13 cellular contexts compared by ENCODE assay signal in the genomic region with DNA sequence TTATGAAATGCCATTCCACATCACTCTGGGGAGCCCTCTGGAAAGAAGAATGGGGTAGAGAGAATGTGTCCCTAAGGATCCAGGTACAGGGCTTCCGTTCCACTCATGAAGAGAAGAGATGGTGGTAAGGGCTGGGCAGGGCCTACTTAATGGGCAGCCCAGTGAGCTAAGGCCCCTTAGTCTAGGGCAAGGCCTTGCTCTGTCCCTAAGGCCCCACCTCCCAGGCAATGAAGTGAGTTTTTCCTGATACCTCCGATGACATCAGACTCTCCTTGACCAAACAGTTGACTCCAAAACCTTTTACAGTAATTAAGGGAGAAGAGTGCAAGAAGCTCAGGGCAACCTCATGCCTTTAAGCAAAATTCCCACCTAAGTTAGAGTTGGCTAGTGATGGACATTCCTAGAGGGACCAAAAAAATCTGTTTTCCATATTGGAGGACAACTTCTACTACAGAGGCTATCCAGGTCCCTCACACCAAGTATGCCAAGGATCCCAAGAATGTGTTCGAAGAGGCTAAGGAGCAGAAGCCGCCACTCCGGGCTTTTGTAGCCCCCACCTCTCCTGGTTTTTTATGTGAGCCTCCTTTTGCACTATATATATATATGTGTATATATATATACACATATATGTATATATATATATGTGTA. TPM values are rescaled to one million over a fixed set of nuclear protein-coding genes. Genes with fewer than 3 reads are reported as not detected.
DNase-seq lines count a peak whose midpoint lies in the region; ATAC-seq and TF ChIP-seq lines count a peak whose summit lies in the region.
"Had no signal": no experiment of that assay in that cellular context is flagged by ENCODE, and none has a peak within 500 bp of the region (broad histone marks: within the 10 kb centered on the region; RNA-seq: fewer than 3 reads in every experiment).

No MANE protein-coding gene starts in this region.

- TF ChIP-seq EP300 in upper lobe of left lung (IDR thresholded peaks at IDR 0.05): no peak

- H3K36me3 Mint-ChIP-seq in HFFc6 (ENCODE audit: low read depth): peaks cover 7% of the 10 kb centered on the region; the same call in 1 of the 2 replicates

- intact Hi-C loops in left ventricle myocardium inferior (cut with micrococcal nuclease) (loop anchor here (10.0 kb wide), 1 partner anchor 54 kb away; no protein-coding TSS in a partner anchor), left ventricle myocardium superior (cut with micrococcal nuclease) (loop anchor here (10.0 kb wide), 1 partner anchor 54 kb away; no protein-coding TSS in a partner anchor)

- TF ChIP-seq CTCF in left ventricle myocardium inferior (IDR thresholded peaks at IDR 0.05; ENCODE audit: borderline replicate concordance) (no peak), choroid plexus epithelial cell (conservative IDR thresholded peaks at IDR 0.05; ENCODE audit: low read depth, low read length) (no peak), upper lobe of left lung (IDR thresholded peaks at IDR 0.05) (no peak), HFFc6 (IDR thresholded peaks at IDR 0.05) (no peak)

- peaks cover 68% of the 10 kb centered on the region for H3K4me1 Mint-ChIP-seq in HFFc6 (ENCODE audit: low read depth)

- H3K36me3 ChIP-seq in left ventricle myocardium inferior (no peaks in the 10 kb centered on the region), upper lobe of left lung (peaks cover 0 to 8% (median 1%) of the 10 kb centered on the region in 4 donors)

- H3K4me3 ChIP-seq in left ventricle myocardium inferior (peak overlapping the region; percentile 88), choroid plexus epithelial cell (ENCODE audit: low read depth, low read length) (peak overlapping the region; percentile 20), upper lobe of left lung (peak overlapping the region in 2 of 4 donors; percentile 16)

- peaks cover 11% of the 10 kb centered on the region for H3K27me3 Mint-ChIP-seq in HFFc6 (ENCODE audit: insufficient read depth)
- H3K27me3 Mint-ChIP-seq: activated naive CD8-positive, alpha-beta T cell treated with anti-CD3 and anti-CD28 coated beads, Interleukin-2, amount 10 ng/mL, durations not matched to agents 7 days and 5 days had no signal

- peaks cover 91% of the 10 kb centered on the region for H3K4me1 ChIP-seq in left ventricle myocardium inferior
- H3K4me1 ChIP-seq in upper lobe of left lung: peaks cover 54 to 63% (median 61%) of the 10 kb centered on the region in 4 donors

- H3K27ac ChIP-seq in left ventricle myocardium inferior (replicated peaks): peak overlapping the region; percentile 70
- H3K27ac ChIP-seq in upper lobe of left lung: peak overlapping the region; percentile 6 to 73 (median 37)

- no peak overlapping the region; the same call in 1 of the 2 replicates for H3K27ac Mint-ChIP-seq in HFFc6
- H3K27ac Mint-ChIP-seq: activated naive CD8-positive, alpha-beta T cell treated with anti-CD3 and anti-CD28 coated beads, Interleukin-2, amount 10 ng/mL, durations not matched to agents 7 days and 5 days had no signal

- no peak for TF ChIP-seq POLR2A in upper lobe of left lung (IDR thresholded peaks at IDR 0.05)

- no peak overlapping the region for H3K4me3 Mint-ChIP-seq in HFFc6
- H3K4me3 Mint-ChIP-seq: activated naive CD8-positive, alpha-beta T cell treated with anti-CD3 and anti-CD28 coated beads, Interleukin-2, amount 10 ng/mL, durations not matched to agents 7 days and 5 days had no signal

- DNase-seq in left ventricle myocardium inferior (no peak), left ventricle myocardium superior (no peak), choroid plexus epithelial cell (ENCODE audit: low read depth) (no peak), myocyte (ENCODE audit: low read depth) (peak; percentile 23), upper lobe of left lung (no peak), DMS153 (lab: John Stamatoyannopoulos, UW) (no peak), HFFc6 (no peak)
- no peak for DNase-seq in activated CD4-positive, CD25-positive, alpha-beta regulatory T cell treated with anti-CD3 and anti-CD28 coated beads, Interleukin-2, amount 50 U/mL, for 72 hours
- DNase-seq: activated CD4-positive, alpha-beta T cell treated with anti-CD3 and anti-CD28 coated beads, Interleukin-2, amount 50 U/mL, for 4 hours; activated naive CD8-positive, alpha-beta T cell treated with anti-CD3 and anti-CD28 coated beads, Interleukin-2, amount 10 ng/mL, durations not matched to agents 7 days and 5 days; effector memory CD4-positive, alpha-beta T cell; MV-4-11 had no signal

- ATAC-seq in left ventricle myocardium superior: no peak
- no peak for ATAC-seq in upper lobe of left lung (ENCODE audit: low FRiP score in 2 of 2)
- ATAC-seq: HCT116 had no signal

- 92 to 93% methylated on average over 5 of the region's 5 CpGs for WGBS in upper lobe of left lung, 2 donors

- H3K9me3 Mint-ChIP-seq in HFFc6: no peaks in the 10 kb centered on the region
- H3K9me3 Mint-ChIP-seq: activated naive CD8-positive, alpha-beta T cell treated with anti-CD3 and anti-CD28 coated beads, Interleukin-2, amount 10 ng/mL, durations not matched to agents 7 days and 5 days had no signal

- H3K27me3 ChIP-seq in left ventricle myocardium inferior (ENCODE audit: low read depth) (no peaks in the 10 kb centered on the region), upper lobe of left lung (no peaks in the 10 kb centered on the region)

- no peaks in the 10 kb centered on the region for H3K9me3 ChIP-seq in left ventricle myocardium inferior (replicated peaks)
- no peaks in the 10 kb centered on the region for H3K9me3 ChIP-seq in upper lobe of left lung

RNA-seq across cellular contexts. Expression of a gene that starts 5.9 kb away (rescaled TPM):
- 52.8 TPM for total RNA-seq in left ventricle myocardium inferior
- total RNA-seq in left ventricle myocardium superior: 54.9 TPM
- 29.8 and 30.6 TPM in 2 replicates for total RNA-seq in myocyte
- polyA plus RNA-seq in myocyte (2012): 5.1 TPM
- 100 to 1,000 TPM in 2 of 6 donors, 10 to 100 TPM in 4; 51.8 to 135 (median 83.5) TPM for total RNA-seq in upper lobe of left lung
- total RNA-seq in HFFc6 (2021; fragmentation: NEBNext Ultra II Directional; extraction: Animal tissue kit (Norgen Biotek cat#: 25700)): 10 to 100 TPM in 5 of 6 experiments, 1 to 10 TPM in 1; 7.9 to 15.7 (median 12.4) TPM
